ENCODE assay signal across 1 cellular context in the genomic region with DNA sequence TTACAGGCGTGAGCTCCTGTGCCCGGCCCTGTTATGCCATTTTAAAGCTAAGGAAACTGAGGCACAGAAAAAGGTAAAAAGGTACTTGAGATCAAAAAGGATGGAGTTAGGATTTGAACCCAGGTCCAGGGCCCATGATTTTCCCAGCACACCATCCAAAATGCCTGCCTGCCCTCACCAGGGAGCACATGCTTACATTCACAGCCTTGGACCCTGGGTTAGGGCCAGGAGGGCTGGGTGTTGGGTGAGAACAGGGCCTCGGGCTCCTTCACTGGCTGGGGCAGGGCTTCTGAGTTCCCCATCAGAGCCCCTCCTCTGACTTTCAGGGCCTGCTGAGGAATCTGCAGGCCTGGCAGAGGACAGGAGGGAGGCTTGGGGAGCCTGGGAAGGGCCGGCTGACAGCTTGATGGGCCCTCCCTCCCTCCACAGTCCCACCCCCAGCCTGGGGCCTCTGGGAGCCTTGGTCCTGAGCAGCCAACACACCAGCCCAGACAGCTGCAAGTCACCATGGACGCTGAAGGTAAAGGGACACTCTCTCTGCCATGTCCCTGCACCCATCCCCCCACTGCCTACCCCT.
A peak's percentile ranks its signal among the peaks of the same experiment; 100 is the strongest.
TF ChIP-seq lines count a peak whose summit lies in the region.

A gene (plus strand): TSS at position 490 of the 577 bp plus-strand sequence. CDS start 18 bp downstream, at position 508.

TF ChIP-seq in HepG2, 621 proteins besides CTCF, POLR2A, EP300 and RAD21 (continued from another document and continues in another):
- TF ChIP-seq, protein P1, sequence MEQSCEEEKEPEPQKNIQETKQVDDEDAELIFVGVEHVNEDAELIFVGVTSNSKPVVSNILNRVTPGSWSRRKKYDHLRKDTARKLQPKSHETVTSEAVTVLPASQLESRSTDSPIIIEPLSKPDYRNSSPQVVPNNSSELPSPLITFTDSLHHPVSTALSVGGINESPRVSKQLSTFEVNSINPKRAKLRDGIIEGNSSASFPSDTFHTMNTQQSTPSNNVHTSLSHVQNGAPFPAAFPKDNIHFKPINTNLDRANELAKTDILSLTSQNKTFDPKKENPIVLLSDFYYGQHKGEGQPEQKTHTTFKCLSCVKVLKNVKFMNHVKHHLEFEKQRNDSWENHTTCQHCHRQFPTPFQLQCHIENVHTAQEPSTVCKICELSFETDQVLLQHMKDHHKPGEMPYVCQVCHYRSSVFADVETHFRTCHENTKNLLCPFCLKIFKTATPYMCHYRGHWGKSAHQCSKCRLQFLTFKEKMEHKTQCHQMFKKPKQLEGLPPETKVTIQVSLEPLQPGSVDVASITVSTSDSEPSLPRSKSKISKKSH (CRISPR knock-in tag; IDR thresholded peaks at IDR 0.05; ENCODE audit: borderline replicate concordance): no peak
- TF ChIP-seq ZNF160 (CRISPR knock-in tag; IDR thresholded peaks at IDR 0.05): no peak
- no peak for TF ChIP-seq CBX2 (IDR thresholded peaks at IDR 0.05; ENCODE audit: low read depth, low read length)
- no peak for TF ChIP-seq CBX2 (CRISPR knock-in tag; IDR thresholded peaks at IDR 0.05; ENCODE audit: low read depth)
- TF ChIP-seq, protein P2, sequence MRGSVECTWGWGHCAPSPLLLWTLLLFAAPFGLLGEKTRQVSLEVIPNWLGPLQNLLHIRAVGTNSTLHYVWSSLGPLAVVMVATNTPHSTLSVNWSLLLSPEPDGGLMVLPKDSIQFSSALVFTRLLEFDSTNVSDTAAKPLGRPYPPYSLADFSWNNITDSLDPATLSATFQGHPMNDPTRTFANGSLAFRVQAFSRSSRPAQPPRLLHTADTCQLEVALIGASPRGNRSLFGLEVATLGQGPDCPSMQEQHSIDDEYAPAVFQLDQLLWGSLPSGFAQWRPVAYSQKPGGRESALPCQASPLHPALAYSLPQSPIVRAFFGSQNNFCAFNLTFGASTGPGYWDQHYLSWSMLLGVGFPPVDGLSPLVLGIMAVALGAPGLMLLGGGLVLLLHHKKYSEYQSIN (CRISPR knock-in tag; IDR thresholded peaks at IDR 0.05; ENCODE audit: borderline replicate concordance): no peak
- TF ChIP-seq, protein P3, sequence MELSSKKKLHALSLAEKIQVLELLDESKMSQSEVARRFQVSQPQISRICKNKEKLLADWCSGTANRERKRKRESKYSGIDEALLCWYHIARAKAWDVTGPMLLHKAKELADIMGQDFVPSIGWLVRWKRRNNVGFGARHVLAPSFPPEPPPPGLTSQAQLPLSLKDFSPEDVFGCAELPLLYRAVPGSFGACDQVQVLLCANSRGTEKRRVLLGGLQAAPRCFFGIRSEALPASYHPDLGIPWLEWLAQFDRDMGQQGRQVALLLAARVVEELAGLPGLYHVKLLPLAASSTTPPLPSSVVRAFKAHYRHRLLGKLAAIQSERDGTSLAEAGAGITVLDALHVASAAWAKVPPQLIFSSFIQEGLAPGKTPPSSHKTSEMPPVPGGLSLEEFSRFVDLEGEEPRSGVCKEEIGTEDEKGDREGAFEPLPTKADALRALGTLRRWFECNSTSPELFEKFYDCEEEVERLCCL (CRISPR knock-in tag; IDR thresholded peaks at IDR 0.05; ENCODE audit: borderline replicate concordance): no peak
- TF ChIP-seq LCORL (IDR thresholded peaks at IDR 0.05): no peak
- peak; percentile 61 for TF ChIP-seq LCORL (CRISPR knock-in tag; IDR thresholded peaks at IDR 0.05)
- TF ChIP-seq PAX8 (CRISPR knock-in tag; IDR thresholded peaks at IDR 0.05; ENCODE audit: borderline replicate concordance): 0 out of 2 replicates have a peak, but pooled peaks have one; percentile 13
- TF ChIP-seq, protein P4, sequence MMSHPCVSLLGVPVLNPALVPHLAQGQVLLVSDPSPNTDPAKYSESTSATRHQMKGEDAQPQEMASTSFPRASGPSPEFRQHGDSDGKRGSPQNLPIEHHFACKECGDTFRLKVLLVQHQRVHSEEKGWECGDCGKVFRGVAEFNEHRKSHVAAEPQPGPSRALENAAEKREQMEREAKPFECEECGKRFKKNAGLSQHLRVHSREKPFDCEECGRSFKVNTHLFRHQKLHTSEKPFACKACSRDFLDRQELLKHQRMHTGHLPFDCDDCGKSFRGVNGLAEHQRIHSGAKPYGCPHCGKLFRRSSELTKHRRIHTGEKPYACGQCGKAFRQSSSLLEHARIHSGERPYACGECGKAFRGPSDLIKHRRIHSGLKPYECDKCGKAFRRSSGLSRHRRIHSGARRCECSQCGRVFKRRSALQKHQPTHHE (CRISPR knock-in tag; IDR thresholded peaks at IDR 0.05; ENCODE audit: borderline replicate concordance): no peak
- no peak for TF ChIP-seq NFYC (CRISPR knock-in tag; IDR thresholded peaks at IDR 0.05)
- TF ChIP-seq, protein P5, sequence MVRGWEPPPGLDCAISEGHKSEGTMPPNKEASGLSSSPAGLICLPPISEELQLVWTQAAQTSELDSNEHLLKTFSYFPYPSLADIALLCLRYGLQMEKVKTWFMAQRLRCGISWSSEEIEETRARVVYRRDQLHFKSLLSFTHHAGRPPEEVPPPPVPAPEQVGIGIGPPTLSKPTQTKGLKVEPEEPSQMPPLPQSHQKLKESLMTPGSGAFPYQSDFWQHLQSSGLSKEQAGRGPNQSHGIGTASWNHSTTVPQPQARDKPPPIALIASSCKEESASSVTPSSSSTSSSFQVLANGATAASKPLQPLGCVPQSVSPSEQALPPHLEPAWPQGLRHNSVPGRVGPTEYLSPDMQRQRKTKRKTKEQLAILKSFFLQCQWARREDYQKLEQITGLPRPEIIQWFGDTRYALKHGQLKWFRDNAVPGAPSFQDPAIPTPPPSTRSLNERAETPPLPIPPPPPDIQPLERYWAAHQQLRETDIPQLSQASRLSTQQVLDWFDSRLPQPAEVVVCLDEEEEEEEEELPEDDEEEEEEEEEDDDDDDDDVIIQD (CRISPR knock-in tag; IDR thresholded peaks at IDR 0.05; ENCODE audit: low read depth): no peak
- no peak for TF ChIP-seq ELF3 (CRISPR knock-in tag; IDR thresholded peaks at IDR 0.05)
- TF ChIP-seq, protein P6, sequence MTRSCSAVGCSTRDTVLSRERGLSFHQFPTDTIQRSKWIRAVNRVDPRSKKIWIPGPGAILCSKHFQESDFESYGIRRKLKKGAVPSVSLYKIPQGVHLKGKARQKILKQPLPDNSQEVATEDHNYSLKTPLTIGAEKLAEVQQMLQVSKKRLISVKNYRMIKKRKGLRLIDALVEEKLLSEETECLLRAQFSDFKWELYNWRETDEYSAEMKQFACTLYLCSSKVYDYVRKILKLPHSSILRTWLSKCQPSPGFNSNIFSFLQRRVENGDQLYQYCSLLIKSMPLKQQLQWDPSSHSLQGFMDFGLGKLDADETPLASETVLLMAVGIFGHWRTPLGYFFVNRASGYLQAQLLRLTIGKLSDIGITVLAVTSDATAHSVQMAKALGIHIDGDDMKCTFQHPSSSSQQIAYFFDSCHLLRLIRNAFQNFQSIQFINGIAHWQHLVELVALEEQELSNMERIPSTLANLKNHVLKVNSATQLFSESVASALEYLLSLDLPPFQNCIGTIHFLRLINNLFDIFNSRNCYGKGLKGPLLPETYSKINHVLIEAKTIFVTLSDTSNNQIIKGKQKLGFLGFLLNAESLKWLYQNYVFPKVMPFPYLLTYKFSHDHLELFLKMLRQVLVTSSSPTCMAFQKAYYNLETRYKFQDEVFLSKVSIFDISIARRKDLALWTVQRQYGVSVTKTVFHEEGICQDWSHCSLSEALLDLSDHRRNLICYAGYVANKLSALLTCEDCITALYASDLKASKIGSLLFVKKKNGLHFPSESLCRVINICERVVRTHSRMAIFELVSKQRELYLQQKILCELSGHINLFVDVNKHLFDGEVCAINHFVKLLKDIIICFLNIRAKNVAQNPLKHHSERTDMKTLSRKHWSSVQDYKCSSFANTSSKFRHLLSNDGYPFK (CRISPR knock-in tag; IDR thresholded peaks at IDR 0.05; ENCODE audit: borderline replicate concordance): no peak
- no peak for TF ChIP-seq IKZF4 (CRISPR knock-in tag; IDR thresholded peaks at IDR 0.05; ENCODE audit: borderline replicate concordance, low read depth, not compliant biosample characterization)
- TF ChIP-seq ZBTB21 (CRISPR knock-in tag; IDR thresholded peaks at IDR 0.05): no peak
- TF ChIP-seq SPEN (CRISPR knock-in tag; IDR thresholded peaks at IDR 0.05; ENCODE audit: low read depth): peak; percentile 54; the same call in 1 of the 2 replicates
- no peak for TF ChIP-seq ZFP37 (CRISPR knock-in tag; IDR thresholded peaks at IDR 0.05; ENCODE audit: borderline replicate concordance)
- TF ChIP-seq, protein P7, sequence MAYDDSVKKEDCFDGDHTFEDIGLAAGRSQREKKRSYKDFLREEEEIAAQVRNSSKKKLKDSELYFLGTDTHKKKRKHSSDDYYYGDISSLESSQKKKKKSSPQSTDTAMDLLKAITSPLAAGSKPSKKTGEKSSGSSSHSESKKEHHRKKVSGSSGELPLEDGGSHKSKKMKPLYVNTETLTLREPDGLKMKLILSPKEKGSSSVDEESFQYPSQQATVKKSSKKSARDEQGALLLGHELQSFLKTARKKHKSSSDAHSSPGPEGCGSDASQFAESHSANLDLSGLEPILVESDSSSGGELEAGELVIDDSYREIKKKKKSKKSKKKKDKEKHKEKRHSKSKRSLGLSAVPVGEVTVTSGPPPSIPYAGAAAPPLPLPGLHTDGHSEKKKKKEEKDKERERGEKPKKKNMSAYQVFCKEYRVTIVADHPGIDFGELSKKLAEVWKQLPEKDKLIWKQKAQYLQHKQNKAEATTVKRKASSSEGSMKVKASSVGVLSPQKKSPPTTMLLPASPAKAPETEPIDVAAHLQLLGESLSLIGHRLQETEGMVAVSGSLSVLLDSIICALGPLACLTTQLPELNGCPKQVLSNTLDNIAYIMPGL (CRISPR knock-in tag; IDR thresholded peaks at IDR 0.05; ENCODE audit: borderline replicate concordance in 1 of 2, low read depth in 1 of 2): no peak; a peak in 1 of 4 replicates
- TF ChIP-seq, protein P8, sequence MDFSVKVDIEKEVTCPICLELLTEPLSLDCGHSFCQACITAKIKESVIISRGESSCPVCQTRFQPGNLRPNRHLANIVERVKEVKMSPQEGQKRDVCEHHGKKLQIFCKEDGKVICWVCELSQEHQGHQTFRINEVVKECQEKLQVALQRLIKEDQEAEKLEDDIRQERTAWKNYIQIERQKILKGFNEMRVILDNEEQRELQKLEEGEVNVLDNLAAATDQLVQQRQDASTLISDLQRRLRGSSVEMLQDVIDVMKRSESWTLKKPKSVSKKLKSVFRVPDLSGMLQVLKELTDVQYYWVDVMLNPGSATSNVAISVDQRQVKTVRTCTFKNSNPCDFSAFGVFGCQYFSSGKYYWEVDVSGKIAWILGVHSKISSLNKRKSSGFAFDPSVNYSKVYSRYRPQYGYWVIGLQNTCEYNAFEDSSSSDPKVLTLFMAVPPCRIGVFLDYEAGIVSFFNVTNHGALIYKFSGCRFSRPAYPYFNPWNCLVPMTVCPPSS (IDR thresholded peaks at IDR 0.05): no peak
- no peak for TF ChIP-seq HNF4A (CRISPR knock-in tag; IDR thresholded peaks at IDR 0.05)
- TF ChIP-seq POLR2G (IDR thresholded peaks at IDR 0.05; ENCODE audit: low read depth, low read length): peak; percentile 84
- TF ChIP-seq CHD4 (IDR thresholded peaks at IDR 0.05; ENCODE audit: borderline replicate concordance, low read length): no peak
- TF ChIP-seq, protein P9, sequence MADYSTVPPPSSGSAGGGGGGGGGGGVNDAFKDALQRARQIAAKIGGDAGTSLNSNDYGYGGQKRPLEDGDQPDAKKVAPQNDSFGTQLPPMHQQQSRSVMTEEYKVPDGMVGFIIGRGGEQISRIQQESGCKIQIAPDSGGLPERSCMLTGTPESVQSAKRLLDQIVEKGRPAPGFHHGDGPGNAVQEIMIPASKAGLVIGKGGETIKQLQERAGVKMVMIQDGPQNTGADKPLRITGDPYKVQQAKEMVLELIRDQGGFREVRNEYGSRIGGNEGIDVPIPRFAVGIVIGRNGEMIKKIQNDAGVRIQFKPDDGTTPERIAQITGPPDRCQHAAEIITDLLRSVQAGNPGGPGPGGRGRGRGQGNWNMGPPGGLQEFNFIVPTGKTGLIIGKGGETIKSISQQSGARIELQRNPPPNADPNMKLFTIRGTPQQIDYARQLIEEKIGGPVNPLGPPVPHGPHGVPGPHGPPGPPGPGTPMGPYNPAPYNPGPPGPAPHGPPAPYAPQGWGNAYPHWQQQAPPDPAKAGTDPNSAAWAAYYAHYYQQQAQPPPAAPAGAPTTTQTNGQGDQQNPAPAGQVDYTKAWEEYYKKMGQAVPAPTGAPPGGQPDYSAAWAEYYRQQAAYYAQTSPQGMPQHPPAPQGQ (CRISPR knock-in tag; IDR thresholded peaks at IDR 0.05; ENCODE audit: borderline replicate concordance): no peak
- TF ChIP-seq ZNF292 (CRISPR knock-in tag; IDR thresholded peaks at IDR 0.05; ENCODE audit: borderline replicate concordance, low read depth): no peak
- TF ChIP-seq, protein P10, sequence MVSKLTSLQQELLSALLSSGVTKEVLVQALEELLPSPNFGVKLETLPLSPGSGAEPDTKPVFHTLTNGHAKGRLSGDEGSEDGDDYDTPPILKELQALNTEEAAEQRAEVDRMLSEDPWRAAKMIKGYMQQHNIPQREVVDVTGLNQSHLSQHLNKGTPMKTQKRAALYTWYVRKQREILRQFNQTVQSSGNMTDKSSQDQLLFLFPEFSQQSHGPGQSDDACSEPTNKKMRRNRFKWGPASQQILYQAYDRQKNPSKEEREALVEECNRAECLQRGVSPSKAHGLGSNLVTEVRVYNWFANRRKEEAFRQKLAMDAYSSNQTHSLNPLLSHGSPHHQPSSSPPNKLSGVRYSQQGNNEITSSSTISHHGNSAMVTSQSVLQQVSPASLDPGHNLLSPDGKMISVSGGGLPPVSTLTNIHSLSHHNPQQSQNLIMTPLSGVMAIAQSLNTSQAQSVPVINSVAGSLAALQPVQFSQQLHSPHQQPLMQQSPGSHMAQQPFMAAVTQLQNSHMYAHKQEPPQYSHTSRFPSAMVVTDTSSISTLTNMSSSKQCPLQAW (CRISPR knock-in tag; IDR thresholded peaks at IDR 0.05): 0 out of 2 replicates have a peak, but pooled peaks have one; percentile 43
- no peak for TF ChIP-seq AGO1 (IDR thresholded peaks at IDR 0.05; ENCODE audit: low read depth, low read length, poor library complexity, severe bottlenecking)
- TF ChIP-seq ZNF326 (CRISPR knock-in tag; IDR thresholded peaks at IDR 0.05; ENCODE audit: borderline replicate concordance): no peak
- TF ChIP-seq, protein P11, sequence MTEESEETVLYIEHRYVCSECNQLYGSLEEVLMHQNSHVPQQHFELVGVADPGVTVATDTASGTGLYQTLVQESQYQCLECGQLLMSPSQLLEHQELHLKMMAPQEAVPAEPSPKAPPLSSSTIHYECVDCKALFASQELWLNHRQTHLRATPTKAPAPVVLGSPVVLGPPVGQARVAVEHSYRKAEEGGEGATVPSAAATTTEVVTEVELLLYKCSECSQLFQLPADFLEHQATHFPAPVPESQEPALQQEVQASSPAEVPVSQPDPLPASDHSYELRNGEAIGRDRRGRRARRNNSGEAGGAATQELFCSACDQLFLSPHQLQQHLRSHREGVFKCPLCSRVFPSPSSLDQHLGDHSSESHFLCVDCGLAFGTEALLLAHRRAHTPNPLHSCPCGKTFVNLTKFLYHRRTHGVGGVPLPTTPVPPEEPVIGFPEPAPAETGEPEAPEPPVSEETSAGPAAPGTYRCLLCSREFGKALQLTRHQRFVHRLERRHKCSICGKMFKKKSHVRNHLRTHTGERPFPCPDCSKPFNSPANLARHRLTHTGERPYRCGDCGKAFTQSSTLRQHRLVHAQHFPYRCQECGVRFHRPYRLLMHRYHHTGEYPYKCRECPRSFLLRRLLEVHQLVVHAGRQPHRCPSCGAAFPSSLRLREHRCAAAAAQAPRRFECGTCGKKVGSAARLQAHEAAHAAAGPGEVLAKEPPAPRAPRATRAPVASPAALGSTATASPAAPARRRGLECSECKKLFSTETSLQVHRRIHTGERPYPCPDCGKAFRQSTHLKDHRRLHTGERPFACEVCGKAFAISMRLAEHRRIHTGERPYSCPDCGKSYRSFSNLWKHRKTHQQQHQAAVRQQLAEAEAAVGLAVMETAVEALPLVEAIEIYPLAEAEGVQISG (CRISPR knock-in tag; IDR thresholded peaks at IDR 0.05): no peak
- TF ChIP-seq, protein P12, sequence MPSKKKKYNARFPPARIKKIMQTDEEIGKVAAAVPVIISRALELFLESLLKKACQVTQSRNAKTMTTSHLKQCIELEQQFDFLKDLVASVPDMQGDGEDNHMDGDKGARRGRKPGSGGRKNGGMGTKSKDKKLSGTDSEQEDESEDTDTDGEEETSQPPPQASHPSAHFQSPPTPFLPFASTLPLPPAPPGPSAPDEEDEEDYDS (CRISPR knock-in tag; IDR thresholded peaks at IDR 0.05): peak; percentile 38; the same call in 1 of the 2 replicates
- no peak for TF ChIP-seq ZNF253 (CRISPR knock-in tag; IDR thresholded peaks at IDR 0.05; ENCODE audit: borderline replicate concordance)
- TF ChIP-seq ZNF263 (CRISPR knock-in tag; IDR thresholded peaks at IDR 0.05): peak; percentile 49
- peak; percentile 66; the same call in 1 of the 2 replicates for TF ChIP-seq POLR2AphosphoS5 (IDR thresholded peaks at IDR 0.05; ENCODE audit: low read depth, low read length)
